ENCODE assay signal across 6 cellular contexts in the genomic region with DNA sequence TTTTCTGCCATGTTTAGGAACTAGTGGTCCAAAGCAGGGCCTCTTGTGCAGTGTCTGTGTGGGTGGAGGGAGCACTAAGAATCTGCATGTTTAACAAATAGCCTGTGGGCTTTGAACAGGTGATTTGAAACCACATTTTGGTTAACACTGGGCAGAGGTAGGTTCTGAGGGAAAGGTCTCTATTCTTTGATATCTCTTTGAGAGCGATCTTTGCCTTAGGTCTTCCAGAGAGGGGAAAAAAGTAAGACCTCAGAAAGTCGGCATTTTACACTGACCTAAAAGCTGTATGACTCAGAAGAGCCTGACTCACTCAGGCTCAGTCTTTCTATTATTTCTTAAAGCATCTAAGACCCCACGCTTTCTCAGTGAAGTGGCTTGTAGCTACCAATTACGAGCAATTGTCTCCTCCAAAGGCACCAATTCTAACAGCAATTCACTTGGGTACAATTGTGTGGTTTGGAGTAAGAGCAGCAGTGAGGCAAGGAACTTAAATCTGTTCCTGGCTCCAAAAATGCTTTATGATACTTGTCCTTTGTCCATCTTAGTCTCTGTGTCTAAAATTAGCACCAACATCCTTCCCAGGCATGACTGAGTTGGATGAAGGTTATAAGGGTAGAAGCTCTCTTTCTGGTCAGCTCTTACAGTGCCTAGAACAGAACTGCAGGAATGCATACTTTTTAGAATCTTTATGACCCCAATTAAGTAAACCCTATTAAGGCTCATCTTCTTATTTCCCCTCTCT. TPM values are rescaled to one million over a fixed set of nuclear protein-coding genes. Genes with fewer than 3 reads are reported as not detected.
DNase-seq lines count a peak whose midpoint lies in the region; ATAC-seq and TF ChIP-seq lines count a peak whose summit lies in the region.

No MANE protein-coding gene starts in this region.

- peak; percentile 57 for DNase-seq in AG08395 (ENCODE audit: low spot score)
- no peak for DNase-seq in WTC11 (ENCODE audit: low spot score)
- DNase-seq in islet precursor cell: peak; percentile 57
- DNase-seq in NCI-H2081 treated with DMSO at 0.1 percent for 48 hours (lab: John Stamatoyannopoulos, UW): no peak
- DNase-seq in activated effector memory CD4-positive, alpha-beta T cell treated with anti-CD3 and anti-CD28 coated beads, Interleukin-2, amount 50 U/mL, for 16 hours: no peak
- DNase-seq in DMS 273 treated with DMSO at 0.1 percent for 48 hours (lab: John Stamatoyannopoulos, UW): no peak

- no peak for ATAC-seq in WTC11

- H3K9me3 Mint-ChIP-seq in WTC11: no peaks in the 10 kb centered on the region

- H3K4me3 Mint-ChIP-seq in WTC11: no peak overlapping the region

- no peaks in the 10 kb centered on the region for H3K27me3 Mint-ChIP-seq in WTC11 (ENCODE audit: low read depth)

- CTCF ChIA-PET in WTC11 (lab: Charles Lee): no interaction called here

- TF ChIP-seq CTCF in WTC11 (IDR thresholded peaks at IDR 0.05): no peak

- H3K36me3 Mint-ChIP-seq in WTC11: peaks cover 37% of the 10 kb centered on the region

- H3K4me1 Mint-ChIP-seq in WTC11: no peaks in the 10 kb centered on the region

- POLR2A ChIA-PET in WTC11 (lab: Charles Lee): no interaction called here

- peak overlapping the region; percentile 38; the same call in 1 of the 2 replicates for H3K27ac Mint-ChIP-seq in WTC11

TF ChIP-seq in WTC11, 78 proteins besides CTCF, POLR2A, EP300 and RAD21:
- TF ChIP-seq, protein P1, sequence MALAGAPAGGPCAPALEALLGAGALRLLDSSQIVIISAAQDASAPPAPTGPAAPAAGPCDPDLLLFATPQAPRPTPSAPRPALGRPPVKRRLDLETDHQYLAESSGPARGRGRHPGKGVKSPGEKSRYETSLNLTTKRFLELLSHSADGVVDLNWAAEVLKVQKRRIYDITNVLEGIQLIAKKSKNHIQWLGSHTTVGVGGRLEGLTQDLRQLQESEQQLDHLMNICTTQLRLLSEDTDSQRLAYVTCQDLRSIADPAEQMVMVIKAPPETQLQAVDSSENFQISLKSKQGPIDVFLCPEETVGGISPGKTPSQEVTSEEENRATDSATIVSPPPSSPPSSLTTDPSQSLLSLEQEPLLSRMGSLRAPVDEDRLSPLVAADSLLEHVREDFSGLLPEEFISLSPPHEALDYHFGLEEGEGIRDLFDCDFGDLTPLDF (CRISPR knock-in tag; IDR thresholded peaks at IDR 0.05): no peak
- TF ChIP-seq PRRX2 (CRISPR knock-in tag; IDR thresholded peaks at IDR 0.05): no peak
- TF ChIP-seq SOX15 (CRISPR knock-in tag; IDR thresholded peaks at IDR 0.05): no peak
- no peak for TF ChIP-seq HMGA2 (CRISPR knock-in tag; IDR thresholded peaks at IDR 0.05)
- no peak for TF ChIP-seq EMX1 (CRISPR knock-in tag; IDR thresholded peaks at IDR 0.05)
- TF ChIP-seq, protein P2, sequence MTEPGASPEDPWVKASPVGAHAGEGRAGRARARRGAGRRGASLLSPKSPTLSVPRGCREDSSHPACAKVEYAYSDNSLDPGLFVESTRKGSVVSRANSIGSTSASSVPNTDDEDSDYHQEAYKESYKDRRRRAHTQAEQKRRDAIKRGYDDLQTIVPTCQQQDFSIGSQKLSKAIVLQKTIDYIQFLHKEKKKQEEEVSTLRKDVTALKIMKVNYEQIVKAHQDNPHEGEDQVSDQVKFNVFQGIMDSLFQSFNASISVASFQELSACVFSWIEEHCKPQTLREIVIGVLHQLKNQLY (CRISPR knock-in tag; IDR thresholded peaks at IDR 0.05): no peak
- TF ChIP-seq, protein P3, sequence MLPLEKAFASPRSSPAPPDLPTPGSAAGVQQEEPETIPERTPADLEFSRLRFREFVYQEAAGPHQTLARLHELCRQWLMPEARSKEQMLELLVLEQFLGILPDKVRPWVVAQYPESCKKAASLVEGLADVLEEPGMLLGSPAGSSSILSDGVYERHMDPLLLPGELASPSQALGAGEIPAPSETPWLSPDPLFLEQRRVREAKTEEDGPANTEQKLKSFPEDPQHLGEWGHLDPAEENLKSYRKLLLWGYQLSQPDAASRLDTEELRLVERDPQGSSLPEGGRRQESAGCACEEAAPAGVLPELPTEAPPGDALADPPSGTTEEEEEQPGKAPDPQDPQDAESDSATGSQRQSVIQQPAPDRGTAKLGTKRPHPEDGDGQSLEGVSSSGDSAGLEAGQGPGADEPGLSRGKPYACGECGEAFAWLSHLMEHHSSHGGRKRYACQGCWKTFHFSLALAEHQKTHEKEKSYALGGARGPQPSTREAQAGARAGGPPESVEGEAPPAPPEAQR (CRISPR knock-in tag; IDR thresholded peaks at IDR 0.05): no peak
- TF ChIP-seq, protein P4, sequence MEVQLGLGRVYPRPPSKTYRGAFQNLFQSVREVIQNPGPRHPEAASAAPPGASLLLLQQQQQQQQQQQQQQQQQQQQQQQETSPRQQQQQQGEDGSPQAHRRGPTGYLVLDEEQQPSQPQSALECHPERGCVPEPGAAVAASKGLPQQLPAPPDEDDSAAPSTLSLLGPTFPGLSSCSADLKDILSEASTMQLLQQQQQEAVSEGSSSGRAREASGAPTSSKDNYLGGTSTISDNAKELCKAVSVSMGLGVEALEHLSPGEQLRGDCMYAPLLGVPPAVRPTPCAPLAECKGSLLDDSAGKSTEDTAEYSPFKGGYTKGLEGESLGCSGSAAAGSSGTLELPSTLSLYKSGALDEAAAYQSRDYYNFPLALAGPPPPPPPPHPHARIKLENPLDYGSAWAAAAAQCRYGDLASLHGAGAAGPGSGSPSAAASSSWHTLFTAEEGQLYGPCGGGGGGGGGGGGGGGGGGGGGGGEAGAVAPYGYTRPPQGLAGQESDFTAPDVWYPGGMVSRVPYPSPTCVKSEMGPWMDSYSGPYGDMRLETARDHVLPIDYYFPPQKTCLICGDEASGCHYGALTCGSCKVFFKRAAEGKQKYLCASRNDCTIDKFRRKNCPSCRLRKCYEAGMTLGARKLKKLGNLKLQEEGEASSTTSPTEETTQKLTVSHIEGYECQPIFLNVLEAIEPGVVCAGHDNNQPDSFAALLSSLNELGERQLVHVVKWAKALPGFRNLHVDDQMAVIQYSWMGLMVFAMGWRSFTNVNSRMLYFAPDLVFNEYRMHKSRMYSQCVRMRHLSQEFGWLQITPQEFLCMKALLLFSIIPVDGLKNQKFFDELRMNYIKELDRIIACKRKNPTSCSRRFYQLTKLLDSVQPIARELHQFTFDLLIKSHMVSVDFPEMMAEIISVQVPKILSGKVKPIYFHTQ (CRISPR knock-in tag; IDR thresholded peaks at IDR 0.05): no peak

RNA-seq across cellular contexts. Expression of a gene that starts 8.8 kb away (rescaled TPM):
- total RNA-seq in WTC11 (2021): 46.0 to 50.7 TPM (median 50.5 TPM) in 3 replicates

RNA-seq across cellular contexts. Expression of a gene that starts 39.7 kb away (rescaled TPM):
- total RNA-seq in WTC11 (2021): 16.7 to 18.3 TPM (median 18.2 TPM) in 3 replicates

RNA-seq across cellular contexts. Expression of a gene that starts 52.3 kb away (rescaled TPM):
- total RNA-seq in WTC11 (2021): 22.4 to 26.6 TPM (median 23.0 TPM) in 3 replicates

RNA-seq across cellular contexts. Expression of a gene that starts 56.1 kb away (rescaled TPM):
- total RNA-seq in WTC11 (2021): 5.0 to 6.7 TPM (median 6.5 TPM) in 3 replicates

RNA-seq across cellular contexts. Expression of a gene that starts 57.9 kb away (rescaled TPM):
- 1.3 to 1.8 TPM (median 1.6 TPM) in 3 replicates for total RNA-seq in WTC11 (2021)

Comparison
In these comparisons a context has a peak if more than half of its experiments do, and no peak if none do; other contexts are left out.
1. DNase-seq: peak in AG08395 (single experiment) and islet precursor cell (single experiment); none in WTC11 (single experiment), NCI-H2081 treated with DMSO at 0.1 percent for 48 hours (single experiment), activated effector memory CD4-positive, alpha-beta T cell treated with anti-CD3 and anti-CD28 coated beads, Interleukin-2, amount 50 U/mL, for 16 hours (single experiment) and DMS 273 treated with DMSO at 0.1 percent for 48 hours (single experiment).